In the genomic region with DNA sequence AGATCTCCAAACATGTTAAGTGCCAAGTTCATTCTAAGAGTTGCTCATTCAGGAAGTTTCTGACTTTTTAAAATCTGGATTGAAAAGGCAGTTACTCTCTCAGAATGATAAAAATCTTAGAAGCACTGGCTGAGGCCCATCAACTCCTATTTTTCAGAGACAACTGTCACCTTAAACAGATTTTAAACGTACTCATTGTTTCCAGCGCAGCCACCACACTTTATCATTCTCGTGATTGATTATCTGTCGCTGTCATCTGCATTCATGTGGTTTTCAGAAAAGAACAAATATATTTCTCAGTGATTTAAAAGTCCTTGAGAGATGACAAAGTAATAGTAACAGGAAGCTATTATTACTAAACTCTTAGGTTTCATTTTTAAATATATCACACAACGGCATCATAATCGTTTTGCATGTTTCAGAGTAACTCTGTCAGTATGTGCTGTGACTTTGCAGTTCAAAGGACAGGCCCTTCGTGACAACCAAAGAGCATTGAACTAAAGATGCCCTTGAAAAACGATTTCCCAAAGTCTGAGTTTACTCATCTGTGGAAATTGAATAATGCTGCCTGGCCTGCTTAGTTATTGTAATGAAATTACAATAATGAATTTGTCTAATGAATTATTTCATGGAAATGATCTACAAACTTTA, we compare ENCODE assay signal across 9 cellular contexts. TPM values are rescaled to one million over a fixed set of nuclear protein-coding genes. Genes with fewer than 3 reads are reported as not detected.
DNase-seq lines count a peak whose midpoint lies in the region; ATAC-seq and TF ChIP-seq lines count a peak whose summit lies in the region.
"Had no signal": no experiment of that assay in that cellular context is flagged by ENCODE, and none has a peak within 500 bp of the region (broad histone marks: within the 10 kb centered on the region; RNA-seq: fewer than 3 reads in every experiment).

No MANE protein-coding gene starts in this region.

- H3K4me1 Mint-ChIP-seq in stimulated activated naive CD8-positive, alpha-beta T cell treated with anti-CD3 and anti-CD28 coated beads, Interleukin-15, amount 100 ng/mL, for 72 hours, result peaks cover 11% of the 10 kb centered on the region

- H3K4me3 Mint-ChIP-seq in stimulated activated naive CD8-positive, alpha-beta T cell treated with anti-CD3 and anti-CD28 coated beads, Interleukin-15, amount 100 ng/mL, for 72 hours, result peak overlapping the region in 1 of 2 donors; percentile 13

- H3K9me3 ChIP-seq in heart right ventricle, result peaks cover 0 to 4% (median 0%) of the 10 kb centered on the region in 11 donors

- no peak overlapping the region for H3K27ac Mint-ChIP-seq in stimulated activated naive CD8-positive, alpha-beta T cell treated with anti-CD3 and anti-CD28 coated beads, Interleukin-15, amount 100 ng/mL, for 72 hours

- no peak for TF ChIP-seq CTCF in heart right ventricle (IDR thresholded peaks at IDR 0.05)

- H3K4me1 ChIP-seq in heart right ventricle, result no peaks in the 10 kb centered on the region

- 50 to 61% methylated on average over 8 of the region's 8 CpGs for WGBS in heart right ventricle, 2 donors

- H3K4me3 ChIP-seq in heart right ventricle, result no peak overlapping the region
- H3K4me3 ChIP-seq: lung had no signal

- peak; percentile 53 for DNase-seq in stimulated activated CD4-positive, alpha-beta T cell treated with anti-CD3 and anti-CD28 coated beads, Interleukin-15, amount 100 ng/mL, for 24 hours
- DNase-seq in stimulated activated CD4-positive, alpha-beta T cell treated with anti-CD3 and anti-CD28 coated beads, Interleukin-12 subunit alpha, Interleukin-12 subunit beta, amount 100 ng/mL, for 4 hours, result no peak
- no peak for DNase-seq in stimulated activated naive CD8-positive, alpha-beta T cell treated with anti-CD3 and anti-CD28 coated beads, Interleukin-15, amount 100 ng/mL, for 72 hours
- DNase-seq in heart right ventricle (no peak), HuH-7.5 (ENCODE audit: low spot score) (no peak), NCI-H524 treated with DMSO at 0.1 percent for 48 hours (lab: John Stamatoyannopoulos, UW) (no peak)

- H3K9me3 Mint-ChIP-seq in stimulated activated naive CD8-positive, alpha-beta T cell treated with anti-CD3 and anti-CD28 coated beads, Interleukin-15, amount 100 ng/mL, for 72 hours, result peaks cover 0 to 7% of the 10 kb centered on the region in 2 donors

- peaks cover 17% of the 10 kb centered on the region for H3K27me3 Mint-ChIP-seq in stimulated activated naive CD8-positive, alpha-beta T cell treated with anti-CD3 and anti-CD28 coated beads, Interleukin-15, amount 100 ng/mL, for 72 hours

- intact Hi-C loops in heart right ventricle (cut with DNase I), result no loop called here

- ATAC-seq in HG02571 (IDR thresholded peaks at IDR 0.05; ENCODE audit: unreplicated experiment), result peak; percentile 91
- peak; percentile 55 for ATAC-seq in HG03571 (IDR thresholded peaks at IDR 0.05; ENCODE audit: unreplicated experiment)
- peak; percentile 52 for ATAC-seq in stimulated activated naive CD8-positive, alpha-beta T cell treated with anti-CD3 and anti-CD28 coated beads, Interleukin-15, amount 100 ng/mL, for 72 hours
- no peak for ATAC-seq in heart right ventricle

- no peaks in the 10 kb centered on the region for H3K27me3 ChIP-seq in heart right ventricle

- H3K36me3 ChIP-seq in heart right ventricle, result no peaks in the 10 kb centered on the region

- no peak overlapping the region for H3K27ac ChIP-seq in heart right ventricle

RNA-seq across cellular contexts. Expression of gene KCNK1, which starts 14.9 kb away (rescaled TPM):
- 10 to 100 TPM in 7 of 10 donors, 1 to 10 TPM in 3; 5.0 to 29.5 (median 15.2) TPM for total RNA-seq in heart right ventricle
- 1 to 10 TPM; 2.5 to 9.7 TPM for polyA plus RNA-seq in heart right ventricle

Comparison
In these comparisons a context has a peak if more than half of its experiments do, and no peak if none do; other contexts are left out.
1. ATAC-seq: peak in HG02571 (single experiment), HG03571 (single experiment) and stimulated activated naive CD8-positive, alpha-beta T cell treated with anti-CD3 and anti-CD28 coated beads, Interleukin-15, amount 100 ng/mL, for 72 hours (single experiment); none in heart right ventricle (0 of 8).